ENCODE assay signal across 26 cellular contexts in genomic region chr2:167823066-167823465, GRCh38.
DNase-seq lines count a peak whose midpoint lies in the region; ATAC-seq, FAIRE-seq and TF ChIP-seq lines count a peak whose summit lies in the region.
"Had no signal": no experiment of that assay in that cellular context is flagged by ENCODE, and none has a peak within 500 bp of the region (broad histone marks: within the 10 kb centered on the region; RNA-seq: fewer than 3 reads in every experiment).

No MANE protein-coding gene starts in this region.

- in situ Hi-C loops in HepG2 (cut with HindIII; ENCODE audit: extremely low pct_ligation_motif_present, low pct_unique_long_range_greater_than_20kb): no loop called here

- no peak overlapping the region for H3K4me2 ChIP-seq in HepG2 (ENCODE audit: low read depth, low read length)
- H3K4me2 ChIP-seq: BLaER1 had no signal

- H3K27ac Mint-ChIP-seq in nephron progenitor cell: peak overlapping the region; percentile 15
- H3K27ac Mint-ChIP-seq: CD14-positive monocyte; CD4-positive, alpha-beta memory T cell; CD4-positive, CD25-positive, alpha-beta regulatory T cell; CD8-positive, alpha-beta memory T cell had no signal

- H3K27ac ChIP-seq in HepG2 (ENCODE audit: extremely low read length, insufficient read depth, low read length): no peak overlapping the region
- no peak overlapping the region for H3K27ac ChIP-seq in right lobe of liver
- H3K27ac ChIP-seq: BLaER1 had no signal

- BruUV-seq in HepG2 (replicated peaks; lab: Mats Ljungman, UMichigan): no TSS peak

- H3K9me3 Mint-ChIP-seq in nephron progenitor cell: no peaks in the 10 kb centered on the region
- H3K9me3 Mint-ChIP-seq: CD8-positive, alpha-beta memory T cell had no signal

- no peaks in the 10 kb centered on the region for H3K79me2 ChIP-seq in HepG2 (ENCODE audit: insufficient read depth, low read length)

- no peaks in the 10 kb centered on the region for H4K20me1 ChIP-seq in HepG2 (ENCODE audit: insufficient read depth, low read length)
- H4K20me1 ChIP-seq: BLaER1 had no signal

- TF ChIP-seq POLR2A in HepG2 (IDR thresholded peaks at IDR 0.05; ENCODE audit: insufficient read depth in 1 of 2, low read depth in 2 of 2, low read length in 2 of 2) (no peak), right lobe of liver (IDR thresholded peaks at IDR 0.05) (no peak)

- H3K4me1 ChIP-seq in HepG2 (ENCODE audit: insufficient read depth, low read length): peaks cover 32% of the 10 kb centered on the region
- H3K4me1 ChIP-seq in right lobe of liver: peaks cover 0 to 10% (median 2%) of the 10 kb centered on the region in 4 donors
- H3K4me1 ChIP-seq: BE2C, BLaER1 had no signal

- CTCF ChIA-PET in HepG2 (lab: Yijun Ruan, JAX; ENCODE audit: low intra/inter-chr PET ratio, low total read pairs): no interaction called here

- no peak for ATAC-seq in HepG2
- ATAC-seq in right lobe of liver: no peak
- no peak for ATAC-seq in SK-N-SH treated with all-trans-retinoic acid at 6 μM for 48 hours
- ATAC-seq: GM12878 had no signal

- H3K4me1 Mint-ChIP-seq in nephron progenitor cell: peaks cover 13% of the 10 kb centered on the region
- H3K4me1 Mint-ChIP-seq: CD14-positive monocyte; CD4-positive, alpha-beta memory T cell; CD4-positive, CD25-positive, alpha-beta regulatory T cell; CD8-positive, alpha-beta memory T cell had no signal

- H3K4me3 ChIP-seq in HepG2 (replicated peaks in 1 of 3; ENCODE audit: insufficient read depth in 1 of 3, low read depth in 2 of 3, low read length in 3 of 3) (no peak overlapping the region), right lobe of liver (no peak overlapping the region)
- H3K4me3 ChIP-seq: BLaER1, GM12878 had no signal

- H2AFZ ChIP-seq in HepG2 (ENCODE audit: low read length): no peak overlapping the region

- no peak for TF ChIP-seq RAD21 in HepG2 (CRISPR knock-in tag; IDR thresholded peaks at IDR 0.05)

- no peak overlapping the region for H3K4me3 Mint-ChIP-seq in nephron progenitor cell
- H3K4me3 Mint-ChIP-seq: CD14-positive monocyte; CD4-positive, alpha-beta memory T cell; CD4-positive, CD25-positive, alpha-beta regulatory T cell; CD8-positive, alpha-beta memory T cell had no signal

- H3K36me3 ChIP-seq in HepG2 (replicated peaks in 1 of 2; ENCODE audit: control insufficient read depth in 1 of 2, insufficient read depth in 2 of 2, low read length in 2 of 2) (no peaks in the 10 kb centered on the region), right lobe of liver (no peaks in the 10 kb centered on the region)
- H3K36me3 ChIP-seq: BE2C, BLaER1 had no signal

- intact Hi-C loops in HepG2 (cut with micrococcal nuclease; ENCODE audit: unreplicated experiment) (no loop called here), right lobe of liver (cut with DNase I) (no loop called here)

- TF ChIP-seq EP300 in HepG2 (IDR thresholded peaks at IDR 0.05; ENCODE audit: low read depth in 2 of 2, low read length in 2 of 2): no peak
- no peak for TF ChIP-seq EP300 in HepG2 (CRISPR knock-in tag; IDR thresholded peaks at IDR 0.05; ENCODE audit: borderline replicate concordance)

- WGBS in HepG2 (ENCODE audit: low lambda C conversion rate): 81% methylated on average over 1 of the region's 1 CpG
- WGBS in right lobe of liver (ENCODE audit: insufficient coverage, low coverage, low lambda C conversion rate, missing lambda C conversion rate): 86% methylated on average over 1 of the region's 1 CpG

- H3K9ac ChIP-seq in HepG2 (ENCODE audit: insufficient read depth, low read depth, low read length): no peak overlapping the region
- H3K9ac ChIP-seq: BLaER1 had no signal

- H3K27me3 ChIP-seq in HepG2 (ENCODE audit: control insufficient read depth in 1 of 2, insufficient read depth in 2 of 2, low read length in 2 of 2) (no peaks in the 10 kb centered on the region), right lobe of liver (no peaks in the 10 kb centered on the region)
- H3K27me3 ChIP-seq: BE2C, BLaER1 had no signal

- no peak for FAIRE-seq in HepG2 (lab: Jason Lieb, UNC)
- FAIRE-seq: A204.1, GM12878, GM12892, GM18507 had no signal

- POLR2A ChIA-PET in HepG2 (lab: Yijun Ruan, JAX): no interaction called here

- H3K27me3 Mint-ChIP-seq in nephron progenitor cell (ENCODE audit: low read depth, poor library complexity): peaks cover 6% of the 10 kb centered on the region

- H3K9me3 ChIP-seq in HepG2 (ENCODE audit: low read length) (no peaks in the 10 kb centered on the region), right lobe of liver (no peaks in the 10 kb centered on the region)
- H3K9me3 ChIP-seq: BE2C, BLaER1 had no signal

- peaks cover 9% of the 10 kb centered on the region for H3K36me3 Mint-ChIP-seq in nephron progenitor cell (ENCODE audit: low read depth)
- H3K36me3 Mint-ChIP-seq: CD14-positive monocyte; CD4-positive, alpha-beta memory T cell; CD4-positive, CD25-positive, alpha-beta regulatory T cell; CD8-positive, alpha-beta memory T cell had no signal

- TF ChIP-seq CTCF in HepG2 (CRISPR knock-in tag; IDR thresholded peaks at IDR 0.05): no peak
- TF ChIP-seq CTCF in right lobe of liver (IDR thresholded peaks at IDR 0.05): no peak
- no peak for TF ChIP-seq CTCF in nephron progenitor cell (IDR thresholded peaks at IDR 0.05)

- no peak for DNase-seq in HepG2 (ENCODE audit: low spot score)
- no peak for DNase-seq in right lobe of liver
- DNase-seq in NCI-H524 treated with DMSO at 0.1 percent for 48 hours (lab: John Stamatoyannopoulos, UW): peak; percentile 26
- no peak for DNase-seq in nephron progenitor cell
- no peak for DNase-seq in NCI-H2196 (lab: John Stamatoyannopoulos, UW; ENCODE audit: unreplicated experiment)
- DNase-seq: 8988T; ACHN; BE2C; C1 segment of cervical spinal cord; CD4-positive, alpha-beta memory T cell; CD4-positive, CD25-positive, alpha-beta regulatory T cell; CD8-positive, alpha-beta memory T cell; COR-L47; DMS 273 treated with DMSO at 0.1 percent for 48 hours; DMS153; DMS53; DND-41; EL; GDM1 had no signal

TF ChIP-seq in HepG2, 621 proteins besides CTCF, POLR2A, EP300 and RAD21:
- TF ChIP-seq RORA (CRISPR knock-in tag; IDR thresholded peaks at IDR 0.05) (no peak), TOPORS (CRISPR knock-in tag; IDR thresholded peaks at IDR 0.05) (no peak), ZNF12 (CRISPR knock-in tag; IDR thresholded peaks at IDR 0.05) (peak; percentile 98), ZNF597 (CRISPR knock-in tag; IDR thresholded peaks at IDR 0.05) (no peak), TEF (CRISPR knock-in tag; IDR thresholded peaks at IDR 0.05) (no peak)

TF ChIP-seq in SK-N-SH treated with all-trans-retinoic acid at 6 μM for 48 hours, 23 proteins besides CTCF, POLR2A, EP300 and RAD21 (continues in another document):
- TF ChIP-seq GLIS3 (CRISPR knock-in tag; IDR thresholded peaks at IDR 0.05): no peak
- TF ChIP-seq ZFP30 (CRISPR knock-in tag; IDR thresholded peaks at IDR 0.05): no peak
- no peak for TF ChIP-seq TCF4 (CRISPR knock-in tag; IDR thresholded peaks at IDR 0.05; ENCODE audit: borderline replicate concordance)
- TF ChIP-seq CSDC2 (CRISPR knock-in tag; IDR thresholded peaks at IDR 0.05): no peak
- TF ChIP-seq TOX (CRISPR knock-in tag; IDR thresholded peaks at IDR 0.05; ENCODE audit: borderline replicate concordance): no peak
- no peak for TF ChIP-seq POU6F1 (CRISPR knock-in tag; IDR thresholded peaks at IDR 0.05; ENCODE audit: borderline replicate concordance, low read depth)
- TF ChIP-seq ZFP3 (CRISPR knock-in tag; IDR thresholded peaks at IDR 0.05): no peak
- TF ChIP-seq TSHZ2 (CRISPR knock-in tag; IDR thresholded peaks at IDR 0.05): no peak
- no peak for TF ChIP-seq ARNTL (CRISPR knock-in tag; IDR thresholded peaks at IDR 0.05; ENCODE audit: borderline replicate concordance, low read depth)
- no peak for TF ChIP-seq PPARA (CRISPR knock-in tag; IDR thresholded peaks at IDR 0.05; ENCODE audit: borderline replicate concordance)
- TF ChIP-seq OSR1 (CRISPR knock-in tag; IDR thresholded peaks at IDR 0.05): no peak
- no peak for TF ChIP-seq RARB (CRISPR knock-in tag; IDR thresholded peaks at IDR 0.05)
- TF ChIP-seq ISL1 (CRISPR knock-in tag; IDR thresholded peaks at IDR 0.05): no peak
- no peak for TF ChIP-seq SNAI2 (CRISPR knock-in tag; IDR thresholded peaks at IDR 0.05)
- no peak for TF ChIP-seq ESRRG (CRISPR knock-in tag; IDR thresholded peaks at IDR 0.05)
- no peak for TF ChIP-seq BACH2 (CRISPR knock-in tag; IDR thresholded peaks at IDR 0.05; ENCODE audit: borderline replicate concordance)
